In the genomic region with DNA sequence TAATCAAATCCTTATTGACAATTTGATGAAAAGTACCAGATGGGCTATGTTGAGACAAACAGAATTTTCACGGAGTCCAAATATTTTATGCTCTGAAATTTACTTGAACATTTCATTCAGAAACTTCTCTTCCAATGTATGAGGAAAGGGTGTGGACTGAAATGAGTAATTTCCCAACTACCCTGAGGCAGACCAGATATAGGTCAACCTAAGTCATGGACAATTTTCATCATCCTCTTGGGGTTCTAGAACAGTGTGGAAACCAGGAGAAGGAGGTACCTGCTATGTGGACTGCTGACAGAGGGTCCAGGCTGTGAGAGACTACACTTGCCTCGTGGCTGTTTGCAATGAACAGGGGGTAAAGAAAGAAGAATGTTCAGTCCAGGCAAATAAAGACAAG, we compare ENCODE assay signal across 12 cellular contexts.
A peak's percentile ranks its signal among the peaks of the same experiment; 100 is the strongest.
DNase-seq lines count a peak whose midpoint lies in the region; ATAC-seq lines count a peak whose summit lies in the region.
"Had no signal": no experiment of that assay in that cellular context is flagged by ENCODE, and none has a peak within 500 bp of the region (broad histone marks: within the 10 kb centered on the region; RNA-seq: fewer than 3 reads in every experiment).

No MANE protein-coding gene starts in this region.

- CTCF ChIA-PET in activated CD4-positive, alpha-beta memory T cell treated with anti-CD3 and anti-CD28 coated beads for 36 hours (lab: Charles Lee): no interaction called here
- CTCF ChIA-PET in activated CD4-positive, alpha-beta memory T cell treated with anti-CD3 and anti-CD28 coated beads, Interleukin-2, amount 10 ng/mL, durations not matched to agents 7 days and 5 days (lab: Charles Lee): no interaction called here

- H2AK5ac ChIP-seq in mesenchymal stem cell (ENCODE audit: low read length, severe bottlenecking): no peak overlapping the region

- H3K4me2 ChIP-seq in mesenchymal stem cell (ENCODE audit: low read length, poor library complexity, severe bottlenecking): no peak overlapping the region

- H3K36me3 Mint-ChIP-seq in activated CD4-positive, alpha-beta memory T cell treated with anti-CD3 and anti-CD28 coated beads for 36 hours: peaks cover 42% of the 10 kb centered on the region
- H3K36me3 Mint-ChIP-seq in activated CD4-positive, alpha-beta memory T cell treated with anti-CD3 and anti-CD28 coated beads, Interleukin-2, amount 10 ng/mL, durations not matched to agents 7 days and 5 days (ENCODE audit: low read depth): peaks cover 72% of the 10 kb centered on the region
- peaks cover 87% of the 10 kb centered on the region for H3K36me3 Mint-ChIP-seq in effector memory CD8-positive, alpha-beta T cell (ENCODE audit: insufficient read depth)

- H3K27ac Mint-ChIP-seq in activated CD4-positive, alpha-beta memory T cell treated with anti-CD3 and anti-CD28 coated beads for 36 hours: peak overlapping the region; percentile 68
- no peak overlapping the region for H3K27ac Mint-ChIP-seq in activated CD4-positive, alpha-beta memory T cell treated with anti-CD3 and anti-CD28 coated beads, Interleukin-2, amount 10 ng/mL, durations not matched to agents 7 days and 5 days
- peak overlapping the region; percentile 51 to 78 for H3K27ac Mint-ChIP-seq in effector memory CD8-positive, alpha-beta T cell

- H2AFZ ChIP-seq in mesenchymal stem cell (ENCODE audit: low read depth, low read length): no peak overlapping the region

- no peak for DNase-seq in activated CD4-positive, alpha-beta memory T cell treated with anti-CD3 and anti-CD28 coated beads for 36 hours
- no peak for DNase-seq in activated CD4-positive, alpha-beta memory T cell treated with anti-CD3 and anti-CD28 coated beads, Interleukin-2, amount 10 ng/mL, durations not matched to agents 7 days and 5 days
- DNase-seq in effector memory CD8-positive, alpha-beta T cell: no peak
- no peak for DNase-seq in mesenchymal stem cell
- DNase-seq in NCI-H128 (lab: John Stamatoyannopoulos, UW; ENCODE audit: unreplicated experiment): no peak
- no peak for DNase-seq in amniotic stem cell (lab: John Stamatoyannopoulos, UW)
- DNase-seq: NCI-H1105 treated with DMSO at 0.1 percent for 48 hours, NCI-H510A had no signal

- H3K27me3 ChIP-seq in mesenchymal stem cell (ENCODE audit: control insufficient read depth in 1 of 2, insufficient read depth in 1 of 2, low read length in 2 of 2): no peaks in the 10 kb centered on the region
- H3K27me3 ChIP-seq in subcutaneous abdominal adipose tissue (ENCODE audit: control insufficient read depth in 5 of 5, insufficient read depth in 4 of 5, low read length in 5 of 5): no peaks in the 10 kb centered on the region

- no peaks in the 10 kb centered on the region for H3K9me3 Mint-ChIP-seq in activated CD4-positive, alpha-beta memory T cell treated with anti-CD3 and anti-CD28 coated beads for 36 hours
- no peaks in the 10 kb centered on the region for H3K9me3 Mint-ChIP-seq in activated CD4-positive, alpha-beta memory T cell treated with anti-CD3 and anti-CD28 coated beads, Interleukin-2, amount 10 ng/mL, durations not matched to agents 7 days and 5 days
- H3K9me3 Mint-ChIP-seq in effector memory CD8-positive, alpha-beta T cell: no peaks in the 10 kb centered on the region

- intact Hi-C loops in activated CD4-positive, alpha-beta memory T cell treated with anti-CD3 and anti-CD28 coated beads for 36 hours (cut with micrococcal nuclease): no loop called here

- H3K23ac ChIP-seq in mesenchymal stem cell (ENCODE audit: low read length in 2 of 2): no peak overlapping the region

- H3K14ac ChIP-seq in mesenchymal stem cell (ENCODE audit: low read length in 2 of 2): no peak overlapping the region

- no peak overlapping the region for H3K4me3 Mint-ChIP-seq in activated CD4-positive, alpha-beta memory T cell treated with anti-CD3 and anti-CD28 coated beads for 36 hours
- no peak overlapping the region for H3K4me3 Mint-ChIP-seq in activated CD4-positive, alpha-beta memory T cell treated with anti-CD3 and anti-CD28 coated beads, Interleukin-2, amount 10 ng/mL, durations not matched to agents 7 days and 5 days
- H3K4me3 Mint-ChIP-seq in effector memory CD8-positive, alpha-beta T cell: no peak overlapping the region

- H4K91ac ChIP-seq in mesenchymal stem cell (ENCODE audit: low read length): no peak overlapping the region

- WGBS in mesenchymal stem cell: 100% methylated on average over 1 of the region's 2 CpGs

- H3K9me3 ChIP-seq in mesenchymal stem cell (ENCODE audit: control insufficient read depth, low read length) (no peaks in the 10 kb centered on the region), subcutaneous abdominal adipose tissue (ENCODE audit: control insufficient read depth in 5 of 5, low read length in 5 of 5) (no peaks in the 10 kb centered on the region)

- H3K4me1 ChIP-seq in mesenchymal stem cell (ENCODE audit: control insufficient read depth, insufficient read depth, low read depth, low read length) (no peaks in the 10 kb centered on the region), subcutaneous abdominal adipose tissue (ENCODE audit: control insufficient read depth in 5 of 5, insufficient read depth in 5 of 5, low read length in 5 of 5) (peaks cover 0 to 21% (median 14%) of the 10 kb centered on the region in 5 donors)

- H2BK12ac ChIP-seq in mesenchymal stem cell (ENCODE audit: low read length in 2 of 2): no peak overlapping the region

- no peaks in the 10 kb centered on the region for H3K79me1 ChIP-seq in mesenchymal stem cell (replicated peaks; ENCODE audit: low read length, poor library complexity, severe bottlenecking)

- no peak overlapping the region for H2BK120ac ChIP-seq in mesenchymal stem cell (ENCODE audit: low read depth, low read length)

- H3K36me3 ChIP-seq in mesenchymal stem cell (ENCODE audit: control insufficient read depth in 1 of 2, insufficient read depth in 2 of 2, low read depth in 1 of 2, low read length in 2 of 2) (peaks cover 24 to 59% of the 10 kb centered on the region in 2 experiments), subcutaneous abdominal adipose tissue (ENCODE audit: control insufficient read depth in 5 of 5, insufficient read depth in 5 of 5, low read length in 5 of 5) (peaks cover 27 to 69% (median 43%) of the 10 kb centered on the region in 5 donors)

- no peak overlapping the region for H2BK5ac ChIP-seq in mesenchymal stem cell (ENCODE audit: low read depth, low read length, poor library complexity, severe bottlenecking)

- H3K27ac ChIP-seq in mesenchymal stem cell (ENCODE audit: low read length, poor library complexity, severe bottlenecking): no peak overlapping the region
- H3K27ac ChIP-seq in subcutaneous abdominal adipose tissue (ENCODE audit: low read depth, low read length): peak overlapping the region; percentile 93

- POLR2A ChIA-PET in activated CD4-positive, alpha-beta memory T cell treated with anti-CD3 and anti-CD28 coated beads for 36 hours (lab: Charles Lee): no interaction called here
- POLR2A ChIA-PET in activated CD4-positive, alpha-beta memory T cell treated with anti-CD3 and anti-CD28 coated beads, Interleukin-2, amount 10 ng/mL, durations not matched to agents 7 days and 5 days (lab: Charles Lee): no interaction called here

- H3K4me3 ChIP-seq in mesenchymal stem cell (ENCODE audit: insufficient read depth in 1 of 2, low read depth in 1 of 2, low read length in 2 of 2) (peak overlapping the region in 1 of 2 experiments; percentile 69), subcutaneous abdominal adipose tissue (ENCODE audit: low read depth in 1 of 5, low read length in 5 of 5) (peak overlapping the region; percentile 50 to 66 (median 60))
- H3K4me3 ChIP-seq: GM12878 had no signal

- H3K4me1 Mint-ChIP-seq in activated CD4-positive, alpha-beta memory T cell treated with anti-CD3 and anti-CD28 coated beads for 36 hours (ENCODE audit: low read depth): peaks cover 10% of the 10 kb centered on the region
- H3K4me1 Mint-ChIP-seq in activated CD4-positive, alpha-beta memory T cell treated with anti-CD3 and anti-CD28 coated beads, Interleukin-2, amount 10 ng/mL, durations not matched to agents 7 days and 5 days: peaks cover 10% of the 10 kb centered on the region
- H3K4me1 Mint-ChIP-seq in effector memory CD8-positive, alpha-beta T cell (ENCODE audit: low read depth in 2 of 2): peaks cover 0 to 3% of the 10 kb centered on the region in 2 donors

- H3K9ac ChIP-seq in mesenchymal stem cell (ENCODE audit: low read length): peak overlapping the region; percentile 83
- H3K9ac ChIP-seq in subcutaneous abdominal adipose tissue (ENCODE audit: low read length in 5 of 5): peak overlapping the region in 2 of 5 donors; percentile 57 to 81

- H4K8ac ChIP-seq in mesenchymal stem cell (ENCODE audit: low read length): no peak overlapping the region

- no peaks in the 10 kb centered on the region for H3K27me3 Mint-ChIP-seq in activated CD4-positive, alpha-beta memory T cell treated with anti-CD3 and anti-CD28 coated beads for 36 hours
- no peaks in the 10 kb centered on the region for H3K27me3 Mint-ChIP-seq in activated CD4-positive, alpha-beta memory T cell treated with anti-CD3 and anti-CD28 coated beads, Interleukin-2, amount 10 ng/mL, durations not matched to agents 7 days and 5 days
- H3K27me3 Mint-ChIP-seq in effector memory CD8-positive, alpha-beta T cell: no peaks in the 10 kb centered on the region

- no peak overlapping the region for H2BK15ac ChIP-seq in mesenchymal stem cell (ENCODE audit: low read depth, poor library complexity, severe bottlenecking)

- ATAC-seq in effector memory CD8-positive, alpha-beta T cell (replicated peaks): no peak
- no peak for ATAC-seq in GM21529 (IDR thresholded peaks at IDR 0.05; ENCODE audit: unreplicated experiment)
- ATAC-seq: GM12878, HCT116 had no signal

- H3K4ac ChIP-seq in mesenchymal stem cell (ENCODE audit: low read depth in 1 of 2, low read length in 2 of 2): no peak overlapping the region

- no peak overlapping the region for H3K18ac ChIP-seq in mesenchymal stem cell (ENCODE audit: low read depth in 1 of 2, low read length in 2 of 2)
